ENCODE assay signal across 7 cellular contexts in genomic region chr16:12089492-12090161, GRCh38.
DNase-seq lines count a peak whose midpoint lies in the region; ATAC-seq lines count a peak whose summit lies in the region.

No MANE protein-coding gene starts in this region.

- intact Hi-C loops in left cardiac atrium (cut with DNase I), result loop anchor here (10.0 kb wide), 3 partner anchors 135 to 725 kb away; no protein-coding TSS in a partner anchor

- in situ Hi-C loops in KBM-7 (cut with MboI; ENCODE audit: low pct_unique_long_range_greater_than_20kb, low sequenced_read_pairs), result no loop called here

- no peaks in the 10 kb centered on the region for H3K27me3 Mint-ChIP-seq in activated naive CD4-positive, alpha-beta T cell treated with anti-CD3 and anti-CD28 coated beads, Interleukin-2, amount 10 ng/mL, durations not matched to agents 7 days and 5 days

- H3K9me3 Mint-ChIP-seq in activated naive CD4-positive, alpha-beta T cell treated with anti-CD3 and anti-CD28 coated beads, Interleukin-2, amount 10 ng/mL, durations not matched to agents 7 days and 5 days, result no peaks in the 10 kb centered on the region

- H3K4me1 Mint-ChIP-seq in activated naive CD4-positive, alpha-beta T cell treated with anti-CD3 and anti-CD28 coated beads, Interleukin-2, amount 10 ng/mL, durations not matched to agents 7 days and 5 days, result peaks cover 31% of the 10 kb centered on the region

- ATAC-seq in GM19397 (IDR thresholded peaks at IDR 0.05; ENCODE audit: unreplicated experiment) (peak; percentile 66), left cardiac atrium (peak; percentile 80 to 85), HG02571 (IDR thresholded peaks at IDR 0.05; ENCODE audit: unreplicated experiment) (no peak)

- H3K36me3 Mint-ChIP-seq in activated naive CD4-positive, alpha-beta T cell treated with anti-CD3 and anti-CD28 coated beads, Interleukin-2, amount 10 ng/mL, durations not matched to agents 7 days and 5 days, result no peaks in the 10 kb centered on the region

- H3K4me3 Mint-ChIP-seq in activated naive CD4-positive, alpha-beta T cell treated with anti-CD3 and anti-CD28 coated beads, Interleukin-2, amount 10 ng/mL, durations not matched to agents 7 days and 5 days, result peak overlapping the region; percentile 56

- peak; percentile 71 for DNase-seq in KBM-7
- DNase-seq in activated naive CD4-positive, alpha-beta T cell treated with anti-CD3 and anti-CD28 coated beads, Interleukin-2, amount 10 ng/mL, durations not matched to agents 7 days and 5 days, result peak; percentile 62
- peak; percentile 39 for DNase-seq in left cardiac atrium
- peak; percentile 63 for DNase-seq in renal cortical epithelial cell (ENCODE audit: low read depth)
- DNase-seq in NCI-H774 (lab: John Stamatoyannopoulos, UW), result no peak

- CTCF ChIA-PET in activated naive CD4-positive, alpha-beta T cell treated with anti-CD3 and anti-CD28 coated beads, Interleukin-2, amount 10 ng/mL, durations not matched to agents 7 days and 5 days (lab: Charles Lee), result interaction anchor here (0.9 to 2.6 kb wide), 3 partner anchors 9 to 139 kb away, joined by 3 to 15 read pairs (median 4); no protein-coding TSS in a partner anchor

- peak overlapping the region; percentile 89 for H3K27ac Mint-ChIP-seq in activated naive CD4-positive, alpha-beta T cell treated with anti-CD3 and anti-CD28 coated beads, Interleukin-2, amount 10 ng/mL, durations not matched to agents 7 days and 5 days
